1 cellular context compared by ENCODE assay signal in the genomic region with DNA sequence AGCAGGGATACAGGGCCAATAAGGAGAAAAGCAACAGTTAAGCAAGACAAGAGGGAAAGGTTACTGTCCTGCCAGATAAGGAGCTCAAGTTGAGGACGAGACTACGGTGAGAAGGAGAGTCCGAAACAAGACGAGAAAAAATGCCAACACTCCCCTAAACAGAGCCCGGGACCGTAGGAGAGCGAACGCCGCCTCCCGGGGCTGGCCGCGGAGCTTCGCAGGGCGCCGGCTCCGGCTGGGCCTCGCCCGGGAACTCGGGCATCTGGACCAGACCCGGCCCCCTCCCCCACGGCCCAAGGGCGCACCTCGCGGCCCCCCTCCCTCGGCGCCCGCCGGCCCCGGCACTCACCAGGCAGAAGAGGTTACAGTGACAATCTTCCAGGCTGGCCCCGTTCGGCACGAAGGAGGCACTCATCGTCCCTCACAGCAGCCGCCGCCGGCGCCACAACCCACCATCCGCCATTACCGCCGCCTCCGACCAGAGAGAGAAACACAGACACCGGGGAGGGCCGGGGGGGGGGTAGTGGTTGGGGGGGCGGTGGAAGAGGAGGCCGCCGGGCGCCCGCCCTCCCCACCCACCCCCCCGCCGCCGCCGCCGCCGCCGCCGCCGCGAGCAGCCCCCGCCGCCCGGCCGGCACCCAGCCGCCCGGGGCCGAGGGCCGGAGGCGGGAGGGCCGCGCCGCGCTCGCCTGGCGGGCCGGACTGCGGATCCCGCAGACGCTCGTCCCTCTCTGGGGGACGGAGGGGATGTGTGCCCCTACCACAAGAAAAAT.
TF ChIP-seq lines count a peak whose summit lies in the region.

MED13 (minus strand) TSS at position 488 of the 773 bp plus-strand sequence; CDS start at position 415, 73 bp downstream.

TF ChIP-seq in HepG2, 621 proteins besides CTCF, POLR2A, EP300 and RAD21 (continued from another document and continues in another):
- TF ChIP-seq ZBTB7B (CRISPR knock-in tag; IDR thresholded peaks at IDR 0.05) (no peak), ZNF274 (CRISPR knock-in tag; IDR thresholded peaks at IDR 0.05) (no peak), GTF2F1 (IDR thresholded peaks at IDR 0.05; ENCODE audit: low read length) (no peak), BORCS8-MEF2B (CRISPR knock-in tag; IDR thresholded peaks at IDR 0.05) (0 out of 2 replicates have a peak, but pooled peaks have one; percentile 13), ZFY (CRISPR knock-in tag; IDR thresholded peaks at IDR 0.05) (no peak; the same call in 1 of the 2 replicates), CAMTA2 (CRISPR knock-in tag; IDR thresholded peaks at IDR 0.05; ENCODE audit: borderline replicate concordance) (no peak), TBP (CRISPR knock-in tag; IDR thresholded peaks at IDR 0.05) (no peak), ZNF30 (CRISPR knock-in tag; IDR thresholded peaks at IDR 0.05) (no peak), ARID4A (CRISPR knock-in tag; IDR thresholded peaks at IDR 0.05; ENCODE audit: borderline replicate concordance) (no peak), PRMT3 (CRISPR knock-in tag; IDR thresholded peaks at IDR 0.05; ENCODE audit: borderline replicate concordance, low read depth) (no peak), ZSCAN30 (CRISPR knock-in tag; IDR thresholded peaks at IDR 0.05) (0 out of 2 replicates have a peak, but pooled peaks have one; percentile 9), ZMAT3 (CRISPR knock-in tag; conservative IDR thresholded peaks at IDR 0.05) (no peak), TARDBP (CRISPR knock-in tag; IDR thresholded peaks at IDR 0.05) (no peak), ZNF138 (CRISPR knock-in tag; IDR thresholded peaks at IDR 0.05; ENCODE audit: low read depth) (no peak), ZNF780A (CRISPR knock-in tag; IDR thresholded peaks at IDR 0.05) (no peak), HOXA5 (CRISPR knock-in tag; IDR thresholded peaks at IDR 0.05) (no peak), PHB2 (IDR thresholded peaks at IDR 0.05; ENCODE audit: partially characterized antibody) (no peak), ZNF816 (CRISPR knock-in tag; IDR thresholded peaks at IDR 0.05; ENCODE audit: borderline replicate concordance) (no peak), ASH2L (IDR thresholded peaks at IDR 0.05; ENCODE audit: insufficient read length, low read depth, low read length) (peak; percentile 19), RFXANK (CRISPR knock-in tag; IDR thresholded peaks at IDR 0.05) (no peak), ZNF260 (CRISPR knock-in tag; IDR thresholded peaks at IDR 0.05; ENCODE audit: borderline replicate concordance, low read depth) (no peak), TCF7 (IDR thresholded peaks at IDR 0.05; ENCODE audit: low read depth) (no peak), RNF2 (conservative IDR thresholded peaks at IDR 0.05; ENCODE audit: low read depth) (no peak), ZNF629 (CRISPR knock-in tag; conservative IDR thresholded peaks at IDR 0.05) (no peak), ERF (CRISPR knock-in tag; IDR thresholded peaks at IDR 0.05) (peak; percentile 28; the same call in 1 of the 2 replicates), ZNF557 (CRISPR knock-in tag; IDR thresholded peaks at IDR 0.05) (no peak), GATA4 (IDR thresholded peaks at IDR 0.05; ENCODE audit: borderline replicate concordance, low read depth) (no peak), ZSCAN20 (CRISPR knock-in tag; IDR thresholded peaks at IDR 0.05; ENCODE audit: borderline replicate concordance) (no peak), KDM5A (IDR thresholded peaks at IDR 0.05; ENCODE audit: borderline replicate concordance, low read length) (no peak), ZNF577 (CRISPR knock-in tag; IDR thresholded peaks at IDR 0.05; ENCODE audit: borderline replicate concordance, low read depth) (no peak), SNAPC5 (CRISPR knock-in tag; IDR thresholded peaks at IDR 0.05; ENCODE audit: borderline replicate concordance) (no peak), ZNF235 (CRISPR knock-in tag; IDR thresholded peaks at IDR 0.05; ENCODE audit: borderline replicate concordance) (no peak), ZNF788 (CRISPR knock-in tag; IDR thresholded peaks at IDR 0.05; ENCODE audit: borderline replicate concordance) (no peak), MTERF4 (CRISPR knock-in tag; IDR thresholded peaks at IDR 0.05) (no peak), MBNL3 (CRISPR knock-in tag; conservative IDR thresholded peaks at IDR 0.05) (no peak), CENPBD1 (CRISPR knock-in tag; IDR thresholded peaks at IDR 0.05; ENCODE audit: borderline replicate concordance, low read depth) (no peak), SMC3 (IDR thresholded peaks at IDR 0.05; ENCODE audit: low read length) (no peak), HNRNPK (IDR thresholded peaks at IDR 0.05; ENCODE audit: low read depth, low read length, poor library complexity, severe bottlenecking) (no peak), ZNF280B (CRISPR knock-in tag; IDR thresholded peaks at IDR 0.05; ENCODE audit: borderline replicate concordance) (no peak), ZNF776 (CRISPR knock-in tag; IDR thresholded peaks at IDR 0.05) (no peak), DNMT1 (CRISPR knock-in tag; IDR thresholded peaks at IDR 0.05) (no peak), ZNF747 (CRISPR knock-in tag; IDR thresholded peaks at IDR 0.05; ENCODE audit: borderline replicate concordance) (no peak), ZNF225 (CRISPR knock-in tag; IDR thresholded peaks at IDR 0.05) (no peak)
- TF ChIP-seq, protein P1, sequence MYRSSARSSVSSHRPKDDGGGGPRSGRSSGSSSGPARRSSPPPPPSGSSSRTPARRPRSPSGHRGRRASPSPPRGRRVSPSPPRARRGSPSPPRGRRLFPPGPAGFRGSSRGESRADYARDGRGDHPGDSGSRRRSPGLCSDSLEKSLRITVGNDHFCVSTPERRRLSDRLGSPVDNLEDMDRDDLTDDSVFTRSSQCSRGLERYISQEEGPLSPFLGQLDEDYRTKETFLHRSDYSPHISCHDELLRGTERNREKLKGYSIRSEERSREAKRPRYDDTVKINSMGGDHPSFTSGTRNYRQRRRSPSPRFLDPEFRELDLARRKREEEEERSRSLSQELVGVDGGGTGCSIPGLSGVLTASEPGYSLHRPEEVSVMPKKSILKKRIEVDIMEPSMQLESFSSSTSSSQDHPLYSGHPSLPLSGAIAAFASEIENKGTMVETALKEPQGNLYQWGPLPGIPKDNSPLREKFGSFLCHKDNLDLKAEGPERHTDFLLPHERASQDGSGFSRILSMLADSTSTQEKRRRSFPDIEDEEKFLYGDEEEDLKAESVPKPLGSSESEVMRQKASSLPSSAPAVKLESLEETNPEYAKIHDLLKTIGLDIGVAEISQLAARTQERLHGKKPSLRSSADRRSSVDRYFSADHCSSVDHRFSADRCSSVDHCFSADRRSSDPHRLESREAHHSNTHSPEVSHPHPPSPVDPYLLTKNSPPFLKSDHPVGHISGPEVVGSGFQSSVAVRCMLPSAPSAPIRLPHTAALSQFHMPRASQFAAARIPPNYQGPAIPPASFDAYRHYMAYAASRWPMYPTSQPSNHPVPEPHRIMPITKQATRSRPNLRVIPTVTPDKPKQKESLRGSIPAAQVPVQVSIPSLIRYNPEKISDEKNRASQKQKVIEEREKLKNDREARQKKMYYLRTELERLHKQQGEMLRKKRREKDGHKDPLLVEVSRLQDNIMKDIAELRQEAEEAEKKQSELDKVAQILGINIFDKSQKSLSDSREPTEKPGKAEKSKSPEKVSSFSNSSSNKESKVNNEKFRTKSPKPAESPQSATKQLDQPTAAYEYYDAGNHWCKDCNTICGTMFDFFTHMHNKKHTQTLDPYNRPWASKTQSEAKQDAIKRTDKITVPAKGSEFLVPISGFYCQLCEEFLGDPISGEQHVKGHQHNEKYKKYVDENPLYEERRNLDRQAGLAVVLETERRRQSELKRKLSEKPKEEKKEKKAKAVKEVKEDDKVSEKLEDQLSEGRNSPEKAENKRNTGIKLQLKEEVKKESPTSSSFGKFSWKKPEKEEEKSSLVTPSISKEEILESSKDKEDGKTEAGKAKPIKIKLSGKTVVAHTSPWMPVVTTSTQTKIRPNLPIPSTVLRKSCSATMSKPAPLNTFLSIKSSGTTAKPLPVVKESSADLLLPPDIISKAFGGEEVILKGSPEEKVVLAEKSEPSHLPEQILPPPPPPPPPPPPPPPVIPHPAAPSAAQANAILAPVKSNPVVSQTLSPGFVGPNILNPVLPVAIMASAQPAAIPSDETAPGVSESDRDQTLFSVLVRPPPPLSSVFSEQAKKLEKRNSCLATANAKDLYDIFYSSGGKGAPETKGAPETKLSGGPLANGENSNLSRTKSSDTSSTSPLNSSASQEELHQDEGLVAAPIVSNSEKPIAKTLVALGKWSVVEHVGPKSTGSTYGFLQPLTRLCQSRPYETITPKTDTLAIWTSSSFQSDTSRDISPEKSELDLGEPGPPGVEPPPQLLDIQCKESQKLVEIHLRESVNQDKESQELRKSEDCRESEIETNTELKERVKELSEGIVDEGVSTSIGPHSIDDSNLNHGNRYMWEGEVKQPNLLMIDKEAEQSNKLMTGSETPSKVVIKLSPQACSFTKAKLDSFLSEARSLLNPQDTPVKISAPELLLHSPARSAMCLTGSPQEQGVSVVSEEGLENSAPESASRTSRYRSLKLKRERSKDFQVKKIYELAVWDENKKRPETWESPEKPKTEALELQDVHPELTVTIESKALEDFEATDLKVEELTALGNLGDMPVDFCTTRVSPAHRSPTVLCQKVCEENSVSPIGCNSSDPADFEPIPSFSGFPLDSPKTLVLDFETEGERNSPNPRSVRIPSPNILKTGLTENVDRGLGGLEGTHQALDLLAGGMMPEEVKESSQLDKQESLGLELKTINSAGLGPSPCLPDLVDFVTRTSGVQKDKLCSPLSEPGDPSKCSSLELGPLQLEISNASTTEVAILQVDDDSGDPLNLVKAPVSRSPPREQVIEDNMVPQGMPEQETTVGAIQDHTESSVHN (CRISPR knock-in tag; IDR thresholded peaks at IDR 0.05) = no peak
- TF ChIP-seq, protein P2, sequence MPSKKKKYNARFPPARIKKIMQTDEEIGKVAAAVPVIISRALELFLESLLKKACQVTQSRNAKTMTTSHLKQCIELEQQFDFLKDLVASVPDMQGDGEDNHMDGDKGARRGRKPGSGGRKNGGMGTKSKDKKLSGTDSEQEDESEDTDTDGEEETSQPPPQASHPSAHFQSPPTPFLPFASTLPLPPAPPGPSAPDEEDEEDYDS (CRISPR knock-in tag; IDR thresholded peaks at IDR 0.05) = no peak
- TF ChIP-seq, protein P3, sequence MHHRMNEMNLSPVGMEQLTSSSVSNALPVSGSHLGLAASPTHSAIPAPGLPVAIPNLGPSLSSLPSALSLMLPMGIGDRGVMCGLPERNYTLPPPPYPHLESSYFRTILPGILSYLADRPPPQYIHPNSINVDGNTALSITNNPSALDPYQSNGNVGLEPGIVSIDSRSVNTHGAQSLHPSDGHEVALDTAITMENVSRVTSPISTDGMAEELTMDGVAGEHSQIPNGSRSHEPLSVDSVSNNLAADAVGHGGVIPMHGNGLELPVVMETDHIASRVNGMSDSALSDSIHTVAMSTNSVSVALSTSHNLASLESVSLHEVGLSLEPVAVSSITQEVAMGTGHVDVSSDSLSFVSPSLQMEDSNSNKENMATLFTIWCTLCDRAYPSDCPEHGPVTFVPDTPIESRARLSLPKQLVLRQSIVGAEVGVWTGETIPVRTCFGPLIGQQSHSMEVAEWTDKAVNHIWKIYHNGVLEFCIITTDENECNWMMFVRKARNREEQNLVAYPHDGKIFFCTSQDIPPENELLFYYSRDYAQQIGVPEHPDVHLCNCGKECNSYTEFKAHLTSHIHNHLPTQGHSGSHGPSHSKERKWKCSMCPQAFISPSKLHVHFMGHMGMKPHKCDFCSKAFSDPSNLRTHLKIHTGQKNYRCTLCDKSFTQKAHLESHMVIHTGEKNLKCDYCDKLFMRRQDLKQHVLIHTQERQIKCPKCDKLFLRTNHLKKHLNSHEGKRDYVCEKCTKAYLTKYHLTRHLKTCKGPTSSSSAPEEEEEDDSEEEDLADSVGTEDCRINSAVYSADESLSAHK (CRISPR knock-in tag; IDR thresholded peaks at IDR 0.05; ENCODE audit: borderline replicate concordance) = no peak
